Comparison of ENCODE assay signal across 18 cellular contexts in the genomic region with DNA sequence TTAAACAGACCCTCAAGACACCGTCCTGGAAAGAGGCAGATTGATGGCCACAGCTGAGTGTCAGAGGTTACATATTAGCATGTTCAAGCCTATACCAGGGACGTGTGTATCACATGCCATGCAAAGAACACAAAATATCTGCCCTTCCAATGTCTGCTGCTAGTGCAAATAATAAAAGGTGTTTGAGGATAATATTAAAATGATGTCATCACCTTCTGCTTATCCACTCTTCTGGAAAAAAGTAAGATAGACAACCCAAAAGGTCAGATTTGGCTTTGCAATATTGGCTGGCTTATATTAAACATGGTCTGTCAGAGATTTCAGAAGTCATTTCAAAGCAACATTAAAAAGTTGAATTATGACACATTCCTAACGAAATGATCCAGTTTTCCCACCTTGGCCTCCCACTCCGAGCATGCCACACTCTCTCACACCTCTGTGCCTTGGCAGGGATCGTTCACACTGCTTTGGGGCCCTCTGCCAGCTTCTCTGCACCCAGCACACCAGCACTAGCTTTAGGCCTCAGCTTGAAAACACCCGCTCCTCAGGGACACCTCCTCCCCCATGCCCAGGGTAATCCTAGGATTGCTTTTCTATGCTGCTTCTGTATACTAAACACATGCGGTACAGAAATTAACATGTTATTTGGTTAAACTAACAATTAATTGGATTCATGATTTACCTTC.
A peak's percentile ranks its signal among the peaks of the same experiment; 100 is the strongest.
DNase-seq lines count a peak whose midpoint lies in the region; ATAC-seq, FAIRE-seq and TF ChIP-seq lines count a peak whose summit lies in the region.
"Had no signal": no experiment of that assay in that cellular context is flagged by ENCODE, and none has a peak within 500 bp of the region (broad histone marks: within the 10 kb centered on the region; RNA-seq: fewer than 3 reads in every experiment).

No MANE protein-coding gene starts in this region.

- peaks cover 14 to 26% of the 10 kb centered on the region in 2 donors for H3K36me3 Mint-ChIP-seq in CD4-positive, alpha-beta memory T cell

- TF ChIP-seq CTCF in HepG2 (CRISPR knock-in tag; IDR thresholded peaks at IDR 0.05) (no peak), right lobe of liver (IDR thresholded peaks at IDR 0.05) (no peak), esophagus muscularis mucosa (IDR thresholded peaks at IDR 0.05) (no peak)

- H3K4me1 Mint-ChIP-seq in CD4-positive, alpha-beta memory T cell, result peaks cover 0 to 2% (median 0%) of the 10 kb centered on the region in 4 donors
- H3K4me1 Mint-ChIP-seq: IgD-negative memory B cell had no signal

- no peak for TF ChIP-seq RAD21 in HepG2 (CRISPR knock-in tag; IDR thresholded peaks at IDR 0.05)

- H4K20me1 ChIP-seq in HepG2 (ENCODE audit: insufficient read depth, low read length), result no peaks in the 10 kb centered on the region
- H4K20me1 ChIP-seq: BLaER1 treated with 17β-estradiol and CSF1 and Interleukin-3, amounts not matched to agents 10 nM and 100 nM had no signal

- H3K9ac ChIP-seq in HepG2 (ENCODE audit: insufficient read depth, low read depth, low read length), result no peak overlapping the region
- H3K9ac ChIP-seq: BLaER1 treated with 17β-estradiol and CSF1 and Interleukin-3, amounts not matched to agents 10 nM and 100 nM; GM23248 had no signal

- H2AFZ ChIP-seq in HepG2 (ENCODE audit: low read length), result no peak overlapping the region
- H2AFZ ChIP-seq: GM23248 had no signal

- no peak for DNase-seq in HepG2 (ENCODE audit: low spot score)
- DNase-seq in right lobe of liver, result no peak
- no peak for DNase-seq in esophagus muscularis mucosa (ENCODE audit: extremely low spot score)
- DNase-seq in posterior cingulate gyrus, result peak in 8 of 10 donors; percentile 43 to 93 (median 63)
- DNase-seq in CD4-positive, alpha-beta memory T cell, result no peak
- DNase-seq in activated CD8-positive, alpha-beta memory T cell treated with anti-CD3 and anti-CD28 coated beads, Interleukin-2, amount 50 U/mL, for 48 hours, result no peak
- DNase-seq: ACHN; Calu3; CD4-positive, CD25-positive, alpha-beta regulatory T cell; DMS 273 treated with DMSO at 0.1 percent for 48 hours; GM23248 had no signal

- H3K4me2 ChIP-seq in HepG2 (ENCODE audit: low read depth, low read length), result no peak overlapping the region
- H3K4me2 ChIP-seq: BLaER1 treated with 17β-estradiol and CSF1 and Interleukin-3, amounts not matched to agents 10 nM and 100 nM had no signal

- no peak for ATAC-seq in HepG2
- ATAC-seq in right lobe of liver, result no peak
- no peak for ATAC-seq in HG03378 (IDR thresholded peaks at IDR 0.05; ENCODE audit: unreplicated experiment)
- ATAC-seq: GM12878, HCT116 had no signal

- in situ Hi-C loops in HepG2 (cut with HindIII; ENCODE audit: extremely low pct_ligation_motif_present, low pct_unique_long_range_greater_than_20kb), result no loop called here

- H3K36me3 ChIP-seq in HepG2 (replicated peaks in 1 of 2; ENCODE audit: control insufficient read depth in 1 of 2, insufficient read depth in 2 of 2, low read length in 2 of 2) (no peaks in the 10 kb centered on the region), right lobe of liver (peaks cover 0 to 2% (median 0%) of the 10 kb centered on the region in 4 donors), esophagus muscularis mucosa (no peaks in the 10 kb centered on the region)
- H3K36me3 ChIP-seq in CD4-positive, alpha-beta memory T cell (ENCODE audit: insufficient read depth, low read length), result no peaks in the 10 kb centered on the region

- no peaks in the 10 kb centered on the region for H3K9me3 ChIP-seq in HepG2 (ENCODE audit: low read length)
- H3K9me3 ChIP-seq in right lobe of liver, result no peaks in the 10 kb centered on the region
- no peaks in the 10 kb centered on the region for H3K9me3 ChIP-seq in esophagus muscularis mucosa
- H3K9me3 ChIP-seq in CD4-positive, alpha-beta memory T cell (ENCODE audit: control insufficient read depth in 1 of 2, low read length in 2 of 2), result no peaks in the 10 kb centered on the region
- H3K9me3 ChIP-seq: BLaER1 treated with 17β-estradiol and CSF1 and Interleukin-3, amounts not matched to agents 10 nM and 100 nM had no signal

- H3K27ac Mint-ChIP-seq in CD4-positive, alpha-beta memory T cell, result no peak overlapping the region
- H3K27ac Mint-ChIP-seq: IgD-negative memory B cell had no signal

- H3K27ac ChIP-seq in HepG2 (ENCODE audit: extremely low read length, insufficient read depth, low read length) (no peak overlapping the region), right lobe of liver (no peak overlapping the region), esophagus muscularis mucosa (replicated peaks in 1 of 4) (peak overlapping the region in 3 of 4 donors; percentile 43 to 51 (median 50))
- no peak overlapping the region for H3K27ac ChIP-seq in CD4-positive, alpha-beta memory T cell (ENCODE audit: low read depth, low read length)
- H3K27ac ChIP-seq: BLaER1 treated with 17β-estradiol and CSF1 and Interleukin-3, amounts not matched to agents 10 nM and 100 nM; GM23248 had no signal

- TF ChIP-seq EP300 in HepG2 (IDR thresholded peaks at IDR 0.05; ENCODE audit: low read depth in 2 of 2, low read length in 2 of 2), result no peak
- TF ChIP-seq EP300 in HepG2 (CRISPR knock-in tag; IDR thresholded peaks at IDR 0.05; ENCODE audit: borderline replicate concordance), result no peak
- no peak for TF ChIP-seq EP300 in esophagus muscularis mucosa (IDR thresholded peaks at IDR 0.05)

- BruUV-seq in HepG2 (replicated peaks; lab: Mats Ljungman, UMichigan), result no TSS peak

- H3K9me3 Mint-ChIP-seq in CD4-positive, alpha-beta memory T cell, result no peaks in the 10 kb centered on the region
- H3K9me3 Mint-ChIP-seq: IgD-negative memory B cell had no signal

- 88% methylated on average over 7 of the region's 7 CpGs for WGBS in HepG2 (ENCODE audit: low lambda C conversion rate)
- 73% methylated on average over 5 of the region's 7 CpGs for WGBS in right lobe of liver (ENCODE audit: insufficient coverage, low coverage, low lambda C conversion rate, missing lambda C conversion rate)
- 51% methylated on average over 7 of the region's 7 CpGs for WGBS in esophagus muscularis mucosa

- CTCF ChIA-PET in HepG2 (lab: Yijun Ruan, JAX; ENCODE audit: low intra/inter-chr PET ratio, low total read pairs), result no interaction called here
- CTCF ChIA-PET in CD4-positive, alpha-beta memory T cell (lab: Charles Lee; ENCODE audit: partially characterized antibody), result no interaction called here

- H3K27me3 Mint-ChIP-seq in CD4-positive, alpha-beta memory T cell, result no peaks in the 10 kb centered on the region
- H3K27me3 Mint-ChIP-seq: CD4-positive, CD25-positive, alpha-beta regulatory T cell; IgD-negative memory B cell had no signal

- H3K4me3 ChIP-seq in HepG2 (replicated peaks in 1 of 3; ENCODE audit: insufficient read depth in 1 of 3, low read depth in 2 of 3, low read length in 3 of 3), result no peak overlapping the region
- no peak overlapping the region for H3K4me3 ChIP-seq in right lobe of liver
- no peak overlapping the region for H3K4me3 ChIP-seq in esophagus muscularis mucosa
- no peak overlapping the region for H3K4me3 ChIP-seq in CD4-positive, alpha-beta memory T cell (ENCODE audit: low read length in 2 of 2)
- H3K4me3 ChIP-seq: BLaER1 treated with 17β-estradiol and CSF1 and Interleukin-3, amounts not matched to agents 10 nM and 100 nM; GM12878; GM23248 had no signal

- no peaks in the 10 kb centered on the region for H3K27me3 ChIP-seq in HepG2 (ENCODE audit: control insufficient read depth in 1 of 2, insufficient read depth in 2 of 2, low read length in 2 of 2)
- no peaks in the 10 kb centered on the region for H3K27me3 ChIP-seq in right lobe of liver
- no peaks in the 10 kb centered on the region for H3K27me3 ChIP-seq in esophagus muscularis mucosa
- H3K27me3 ChIP-seq in CD4-positive, alpha-beta memory T cell (ENCODE audit: insufficient read depth, low read length), result no peaks in the 10 kb centered on the region
- H3K27me3 ChIP-seq: BLaER1 treated with 17β-estradiol and CSF1 and Interleukin-3, amounts not matched to agents 10 nM and 100 nM had no signal

- TF ChIP-seq POLR2A in HepG2 (IDR thresholded peaks at IDR 0.05; ENCODE audit: insufficient read depth in 1 of 2, low read depth in 2 of 2, low read length in 2 of 2) (no peak), right lobe of liver (IDR thresholded peaks at IDR 0.05) (no peak), esophagus muscularis mucosa (IDR thresholded peaks at IDR 0.05; ENCODE audit: low read depth) (no peak)

- H3K4me1 ChIP-seq in HepG2 (ENCODE audit: insufficient read depth, low read length) (no peaks in the 10 kb centered on the region), right lobe of liver (no peaks in the 10 kb centered on the region), esophagus muscularis mucosa (peaks cover 0 to 60% (median 39%) of the 10 kb centered on the region in 4 donors)
- H3K4me1 ChIP-seq in CD4-positive, alpha-beta memory T cell (ENCODE audit: insufficient read depth, low read length), result no peaks in the 10 kb centered on the region

- no peak overlapping the region for H3K4me3 Mint-ChIP-seq in CD4-positive, alpha-beta memory T cell
- H3K4me3 Mint-ChIP-seq: CD4-positive, CD25-positive, alpha-beta regulatory T cell; IgD-negative memory B cell had no signal

- no peak for FAIRE-seq in HepG2 (lab: Jason Lieb, UNC)
- FAIRE-seq: GM12878, GM18507, H54 had no signal

- intact Hi-C loops in HepG2 (cut with micrococcal nuclease; ENCODE audit: unreplicated experiment), result no loop called here
- intact Hi-C loops in right lobe of liver (cut with DNase I), result no loop called here
- intact Hi-C loops in esophagus muscularis mucosa (cut with DNase I), result no loop called here
- intact Hi-C loops in posterior cingulate gyrus (cut with DNase I), result no loop called here
- intact Hi-C loops in CD4-positive, alpha-beta memory T cell (cut with micrococcal nuclease), result no loop called here

- POLR2A ChIA-PET in HepG2 (lab: Yijun Ruan, JAX), result no interaction called here
- POLR2A ChIA-PET in CD4-positive, alpha-beta memory T cell (lab: Charles Lee; ENCODE audit: partially characterized antibody), result no interaction called here

- H3K79me2 ChIP-seq in HepG2 (ENCODE audit: insufficient read depth, low read length), result no peaks in the 10 kb centered on the region

TF ChIP-seq in HepG2, 621 proteins besides CTCF, POLR2A, EP300 and RAD21:
- peak; percentile 88 for TF ChIP-seq ATF7 (IDR thresholded peaks at IDR 0.05)
- no peak for TF ChIP-seq ATF7 (CRISPR knock-in tag; IDR thresholded peaks at IDR 0.05)
- no peak for TF ChIP-seq ZNF329 (CRISPR knock-in tag; IDR thresholded peaks at IDR 0.05; ENCODE audit: low read depth)
- no peak for TF ChIP-seq JUND (CRISPR knock-in tag; IDR thresholded peaks at IDR 0.05)

Comparison
In these comparisons a context has a peak if more than half of its experiments do, and no peak if none do; other contexts are left out.
1. DNase-seq: peak in posterior cingulate gyrus (8 of 10); none in HepG2 (single experiment), right lobe of liver (0 of 3), esophagus muscularis mucosa (single experiment), CD4-positive, alpha-beta memory T cell (0 of 5) and activated CD8-positive, alpha-beta memory T cell treated with anti-CD3 and anti-CD28 coated beads, Interleukin-2, amount 50 U/mL, for 48 hours (single experiment).
2. H3K27ac ChIP-seq: peak in esophagus muscularis mucosa (3 of 4); none in HepG2 (single experiment), right lobe of liver (0 of 3) and CD4-positive, alpha-beta memory T cell (single experiment).